Comparison of ENCODE assay signal across 9 cellular contexts in genomic region chr17:77472837-77473214, GRCh38.
DNase-seq lines count a peak whose midpoint lies in the region; ATAC-seq lines count a peak whose summit lies in the region.
"Had no signal": no experiment of that assay in that cellular context is flagged by ENCODE, and none has a peak within 500 bp of the region (broad histone marks: within the 10 kb centered on the region; RNA-seq: fewer than 3 reads in every experiment).

No MANE protein-coding gene starts in this region.

- H3K27me3 ChIP-seq in thymus (ENCODE audit: control insufficient read depth, insufficient read depth): no peaks in the 10 kb centered on the region

- H3K4me3 ChIP-seq in thymus (ENCODE audit: low read length): no peak overlapping the region

- peak; percentile 41 to 46 for ATAC-seq in activated CD4-positive, CD25-positive, alpha-beta regulatory T cell treated with anti-CD3 and anti-CD28 coated beads, Interleukin-2, amount 50 U/mL, for 24 hours
- peak; percentile 17 for ATAC-seq in activated naive CD8-positive, alpha-beta T cell treated with anti-CD3 and anti-CD28 coated beads, Interleukin-2, amount 10 ng/mL, durations not matched to agents 7 days and 5 days (ENCODE audit: low read depth)
- no peak for ATAC-seq in GM18907 (IDR thresholded peaks at IDR 0.05; ENCODE audit: unreplicated experiment)

- H3K4me1 ChIP-seq in thymus (ENCODE audit: control insufficient read depth, insufficient read depth, low read length): peaks cover 68% of the 10 kb centered on the region

- peaks cover 77% of the 10 kb centered on the region for H3K36me3 ChIP-seq in thymus (ENCODE audit: control insufficient read depth, insufficient read depth)

- peak overlapping the region; percentile 84 for H3K27ac Mint-ChIP-seq in activated naive CD8-positive, alpha-beta T cell treated with anti-CD3 and anti-CD28 coated beads, Interleukin-2, amount 10 ng/mL, durations not matched to agents 7 days and 5 days

- H3K4me3 Mint-ChIP-seq in activated naive CD8-positive, alpha-beta T cell treated with anti-CD3 and anti-CD28 coated beads, Interleukin-2, amount 10 ng/mL, durations not matched to agents 7 days and 5 days: peak overlapping the region; percentile 69

- no peak for DNase-seq in activated CD4-positive, CD25-positive, alpha-beta regulatory T cell treated with anti-CD3 and anti-CD28 coated beads, Interleukin-2, amount 50 U/mL, for 72 hours
- DNase-seq in activated naive CD8-positive, alpha-beta T cell treated with anti-CD3 and anti-CD28 coated beads, Interleukin-2, amount 10 ng/mL, durations not matched to agents 7 days and 5 days: no peak
- DNase-seq in left kidney (ENCODE audit: low read depth, low spot score): peak; percentile 66
- DNase-seq in activated gamma-delta T cell treated with Interleukin-2 at 50 U/mL for 16 hours: no peak
- DNase-seq in SW 1271 (lab: John Stamatoyannopoulos, UW): no peak
- DNase-seq: cortex of kidney had no signal

- H3K27me3 Mint-ChIP-seq in activated naive CD8-positive, alpha-beta T cell treated with anti-CD3 and anti-CD28 coated beads, Interleukin-2, amount 10 ng/mL, durations not matched to agents 7 days and 5 days: no peaks in the 10 kb centered on the region

- peak overlapping the region; percentile 68 for H3K27ac ChIP-seq in thymus (ENCODE audit: low read depth)

- peaks cover 49% of the 10 kb centered on the region for H3K36me3 Mint-ChIP-seq in activated naive CD8-positive, alpha-beta T cell treated with anti-CD3 and anti-CD28 coated beads, Interleukin-2, amount 10 ng/mL, durations not matched to agents 7 days and 5 days

- H3K9me3 ChIP-seq in thymus (ENCODE audit: control insufficient read depth): no peaks in the 10 kb centered on the region

- WGBS in thymus: 94% methylated on average over 4 of the region's 4 CpGs

- H3K9me3 Mint-ChIP-seq in activated naive CD8-positive, alpha-beta T cell treated with anti-CD3 and anti-CD28 coated beads, Interleukin-2, amount 10 ng/mL, durations not matched to agents 7 days and 5 days: no peaks in the 10 kb centered on the region

- POLR2A ChIA-PET in activated naive CD8-positive, alpha-beta T cell treated with anti-CD3 and anti-CD28 coated beads, Interleukin-2, amount 10 ng/mL, durations not matched to agents 7 days and 5 days (lab: Charles Lee): interaction anchor here (0.6 to 1.6 kb wide), 10 partner anchors 10 to 48 kb away, joined by 3 to 6 read pairs (median 4); no protein-coding TSS in a partner anchor

- H3K4me1 Mint-ChIP-seq in activated naive CD8-positive, alpha-beta T cell treated with anti-CD3 and anti-CD28 coated beads, Interleukin-2, amount 10 ng/mL, durations not matched to agents 7 days and 5 days: peaks cover 85% of the 10 kb centered on the region
